1 cellular context compared by ENCODE assay signal in the genomic region with DNA sequence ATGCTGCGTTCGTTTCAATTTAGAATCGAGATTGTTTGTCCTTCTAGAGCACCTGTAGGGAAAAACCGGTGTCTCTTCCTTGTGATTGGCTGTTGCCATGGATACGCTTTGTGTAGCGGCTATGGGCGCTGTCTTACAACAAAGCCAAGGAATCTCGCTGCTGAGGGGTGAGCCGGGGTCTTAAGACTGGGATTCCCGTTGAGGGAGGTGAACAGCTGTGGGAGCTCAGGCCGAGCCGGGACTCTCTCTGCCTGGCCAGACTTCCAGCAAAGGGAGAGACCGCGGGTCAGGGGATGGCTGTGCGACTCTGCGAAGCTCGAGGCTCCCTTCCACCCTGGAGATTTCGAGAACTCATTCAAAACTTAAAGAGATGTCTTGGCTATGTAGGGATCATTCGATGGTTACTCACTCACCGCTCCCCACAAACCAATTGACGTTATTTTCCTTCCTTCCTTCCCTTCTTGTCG.
TF ChIP-seq lines count a peak whose summit lies in the region.

A gene with protein sequence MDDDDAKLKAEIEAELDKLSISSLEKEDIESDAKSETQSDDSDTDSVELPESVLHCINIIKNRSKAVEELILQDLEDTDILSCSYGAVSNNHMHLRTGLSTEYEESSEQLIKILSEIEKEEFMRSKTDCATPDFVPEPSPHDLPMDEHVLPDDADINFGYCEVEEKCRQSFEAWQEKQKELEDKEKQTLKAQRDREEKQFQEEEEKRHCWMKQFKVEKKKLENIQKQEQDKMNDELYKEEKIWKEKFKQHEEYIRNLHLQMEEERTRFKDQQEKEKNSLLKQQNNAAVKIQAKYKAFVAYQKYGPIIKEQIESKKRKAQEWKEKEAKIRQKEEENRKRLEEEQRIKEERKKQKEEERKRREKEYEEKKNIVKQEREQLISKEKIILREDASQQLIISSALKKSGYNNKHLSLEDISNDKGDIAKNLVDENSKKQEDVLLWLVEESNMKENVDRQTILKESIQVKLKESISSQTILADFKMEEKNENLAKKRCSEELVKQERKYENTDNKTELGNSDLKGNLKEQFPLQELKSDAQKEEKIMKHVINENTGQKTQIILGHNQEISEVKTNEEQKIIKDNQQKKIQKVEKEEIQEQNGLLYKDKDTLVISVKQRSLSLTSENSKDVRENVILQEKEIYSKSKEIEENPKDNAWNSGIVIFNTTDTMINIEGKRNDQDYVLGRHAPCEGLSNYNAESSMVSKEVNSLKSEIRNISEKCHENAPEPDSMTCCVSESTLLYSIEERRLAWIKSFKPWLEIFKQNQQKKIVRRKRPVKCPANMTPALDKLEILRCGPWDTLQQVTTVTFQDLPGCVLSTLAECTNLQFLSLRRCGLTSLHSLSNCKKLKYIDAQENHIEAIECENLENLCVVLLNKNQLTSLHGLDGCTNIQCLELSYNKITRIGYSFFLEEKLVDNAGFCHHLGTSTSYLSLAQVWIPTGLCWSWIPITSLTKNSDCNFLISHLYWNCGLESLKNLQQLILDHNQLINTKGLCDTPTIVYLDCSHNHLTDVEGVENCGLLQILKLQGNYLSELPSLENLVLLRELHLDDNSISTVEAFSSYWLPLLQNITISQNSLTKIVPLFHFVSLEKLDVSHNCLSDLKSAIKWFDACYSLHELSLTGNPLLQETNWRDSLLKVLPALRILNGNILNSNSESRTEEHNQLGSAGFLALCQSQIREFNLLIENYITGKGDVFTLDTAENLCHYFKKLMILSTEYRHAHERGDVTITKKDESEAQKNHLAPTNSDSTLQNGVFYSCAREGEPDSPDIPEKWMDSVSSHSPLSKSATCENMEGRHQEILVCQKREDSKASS (N-terminal part only) (plus strand): TSS at position 111 of the 467 bp plus-strand sequence. CDS start 1,826 bp downstream, outside the sequence.
A gene (minus strand): TSS at position 37 of the 467 bp plus-strand sequence. CDS start 6,331 bp downstream, outside the sequence.

TF ChIP-seq in liver, 16 proteins besides CTCF, POLR2A, EP300 and RAD21 (continued from another document):
- TF ChIP-seq, protein P1, sequence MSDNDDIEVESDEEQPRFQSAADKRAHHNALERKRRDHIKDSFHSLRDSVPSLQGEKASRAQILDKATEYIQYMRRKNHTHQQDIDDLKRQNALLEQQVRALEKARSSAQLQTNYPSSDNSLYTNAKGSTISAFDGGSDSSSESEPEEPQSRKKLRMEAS (IDR thresholded peaks at IDR 0.05) = no peak
- no peak for TF ChIP-seq SP1 (IDR thresholded peaks at IDR 0.05)
TF ChIP-seq in liver: peak in this region for 2.
